In the genomic region with DNA sequence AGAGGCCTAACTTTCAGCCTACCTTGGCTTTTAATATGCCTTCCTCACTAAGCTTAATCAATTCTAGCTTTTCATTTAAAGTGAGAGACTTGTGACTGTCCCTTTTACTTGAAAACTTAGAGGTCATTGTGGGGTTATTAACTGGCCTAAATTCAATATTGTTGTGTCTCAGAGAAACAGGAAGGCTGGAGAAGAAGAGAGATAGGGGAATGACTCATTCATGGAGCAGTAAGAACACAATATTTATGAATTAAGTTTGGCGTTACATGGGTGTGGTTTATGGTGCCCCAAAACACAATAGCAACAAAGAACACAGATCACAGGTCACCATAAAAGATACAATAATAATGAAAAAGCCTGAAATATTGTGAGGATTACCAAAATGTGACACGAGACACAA, we compare ENCODE assay signal across 10 cellular contexts.
"Had no signal": no experiment of that assay in that cellular context is flagged by ENCODE, and none has a peak within 500 bp of the region (broad histone marks: within the 10 kb centered on the region; RNA-seq: fewer than 3 reads in every experiment).

No MANE protein-coding gene starts in this region.

- H3K79me2 ChIP-seq: parathyroid adenoma had no signal

- H3K4me3 ChIP-seq: gastroesophageal sphincter, uterus had no signal

- H3K36me3 ChIP-seq: gastroesophageal sphincter, uterus had no signal

- H2AFZ ChIP-seq: parathyroid adenoma had no signal

- FAIRE-seq: endometrium, small intestine had no signal

- DNase-seq: activated B cell treated with CpG ODN at 0.5 μM for 24 hours; activated T-cell treated with anti-CD3 and anti-CD28 coated beads, Interleukin-2, amount 50 U/mL, for 1 hour; amniotic stem cell; left ventricle myocardium superior; retina; small intestine; uterus had no signal

- H3K27me3 ChIP-seq: gastroesophageal sphincter, uterus had no signal

- H3K9me3 ChIP-seq: uterus had no signal

- H3K4me1 ChIP-seq: gastroesophageal sphincter, parathyroid adenoma, uterus had no signal

- H3K27ac ChIP-seq: gastroesophageal sphincter, parathyroid adenoma, uterus had no signal

- H3K9ac ChIP-seq: parathyroid adenoma had no signal
